Comparison of ENCODE assay signal across 8 cellular contexts in the genomic region with DNA sequence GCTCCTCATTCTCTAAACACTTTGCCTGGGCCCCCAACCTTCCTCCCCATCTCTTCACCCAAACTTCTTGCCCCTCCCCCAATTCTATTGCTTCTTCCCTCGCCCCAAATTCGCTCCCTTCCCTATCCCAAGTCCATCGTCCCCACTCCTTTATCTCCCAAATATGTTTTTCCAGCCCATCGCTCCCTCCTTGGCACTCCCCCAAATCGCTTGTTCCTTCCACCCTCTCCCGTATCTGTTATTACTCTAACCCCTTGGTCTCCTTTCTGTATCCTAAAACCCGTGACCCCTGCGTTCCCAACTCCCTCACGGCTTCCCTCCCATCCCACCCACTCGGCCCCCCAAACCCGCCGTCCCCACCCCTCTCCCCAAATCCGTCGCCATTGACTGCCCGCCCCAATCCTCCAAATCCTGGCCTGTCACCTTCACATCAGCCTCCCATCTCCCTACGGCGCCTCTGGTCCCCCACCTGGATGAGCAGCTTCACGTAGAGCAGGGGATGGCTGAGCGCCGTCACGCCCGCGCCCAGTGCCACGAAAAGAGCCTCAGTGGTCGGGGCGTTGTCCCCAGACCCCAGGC. TPM values are rescaled to one million over a fixed set of nuclear protein-coding genes. Genes with fewer than 3 reads are reported as not detected.
A peak's percentile ranks its signal among the peaks of the same experiment; 100 is the strongest.
DNase-seq lines count a peak whose midpoint lies in the region; ATAC-seq and TF ChIP-seq lines count a peak whose summit lies in the region.

No MANE protein-coding gene starts in this region.

- peak overlapping the region; percentile 54 for H2BK120ac ChIP-seq in trophoblast cell (ENCODE audit: insufficient read depth, low read length, poor library complexity)

- H2BK5ac ChIP-seq in trophoblast cell (ENCODE audit: low read depth, low read length, poor library complexity) = peak overlapping the region; percentile 53

- H3K36me3 ChIP-seq in trophoblast cell (ENCODE audit: control insufficient read depth in 1 of 2, insufficient read depth in 2 of 2, low read length in 2 of 2) = peaks cover 3 to 7% of the 10 kb centered on the region in 2 experiments

- H3K4ac ChIP-seq in trophoblast cell (ENCODE audit: low read depth, low read length) = peak overlapping the region; percentile 89

- no peak overlapping the region for H3K4me3 Mint-ChIP-seq in Calu3 (ENCODE audit: low read depth, unreplicated experiment)

- peak overlapping the region; percentile 84; the same call in 1 of the 2 replicates for H3K27ac ChIP-seq in HL-60 (replicated peaks)
- H3K27ac ChIP-seq in dorsolateral prefrontal cortex = peak overlapping the region; percentile 23 to 100 (median 99)
- H3K27ac ChIP-seq in trophoblast cell (ENCODE audit: low read depth, low read length) = peak overlapping the region; percentile 13

- peak overlapping the region; percentile 58 for H3K14ac ChIP-seq in trophoblast cell (ENCODE audit: low read length)

- peaks cover 5 to 12% of the 10 kb centered on the region in 2 experiments for H3K4me1 ChIP-seq in trophoblast cell (ENCODE audit: control insufficient read depth in 1 of 2, insufficient read depth in 2 of 2, low read length in 2 of 2)

- no peak for ATAC-seq in GM18519 (IDR thresholded peaks at IDR 0.05; ENCODE audit: low FRiP score, unreplicated experiment)

- TF ChIP-seq CTCF in GM12865 (IDR thresholded peaks at IDR 0.05; ENCODE audit: insufficient read depth, low read depth, low read length, missing control alignments) (no peak), HL-60 (IDR thresholded peaks at IDR 0.05; ENCODE audit: insufficient read depth, low read length) (no peak), dorsolateral prefrontal cortex (IDR thresholded peaks at IDR 0.05 in 54 of 56, conservative IDR thresholded peaks at IDR 0.05 in 2 of 56; ENCODE audit: low read depth in 1 of 56, partially characterized antibody in 56 of 56) (no peak), Calu3 (IDR thresholded peaks at IDR 0.05; ENCODE audit: unreplicated experiment) (no peak)

- H3K9me3 Mint-ChIP-seq in Calu3 (ENCODE audit: low read depth, unreplicated experiment) = no peaks in the 10 kb centered on the region

- intact Hi-C loops in dorsolateral prefrontal cortex (cut with DNase I) = loop anchor here in 1 of 2 donors (5.0 to 10.0 kb wide), 2 partner anchors 221 to 563 kb away; no protein-coding TSS in a partner anchor
- intact Hi-C loops in Calu3 (cut with micrococcal nuclease; ENCODE audit: unreplicated experiment) = loop anchor here (10.0 kb wide), 1 partner anchor 71 kb away; no protein-coding TSS in a partner anchor

- H3K23ac ChIP-seq in trophoblast cell (ENCODE audit: low read length) = no peak overlapping the region

- peak overlapping the region; percentile 38 for H4K12ac ChIP-seq in trophoblast cell (ENCODE audit: low read depth, low read length)

- H3K4me3 ChIP-seq in GM12865 (ENCODE audit: low read depth, low read length) = peak overlapping the region; percentile 98
- H3K4me3 ChIP-seq in HL-60 (replicated peaks; ENCODE audit: insufficient read depth, low read length) = peak overlapping the region; percentile 99
- peak overlapping the region; percentile 58 to 100 (median 99) for H3K4me3 ChIP-seq in dorsolateral prefrontal cortex
- peak overlapping the region; percentile 99 for H3K4me3 ChIP-seq in trophoblast cell (ENCODE audit: low read depth, low read length)

- no TSS peak for BruUV-seq in Calu3 (replicated peaks; lab: Mats Ljungman, UMichigan)

- H3K27me3 Mint-ChIP-seq in Calu3 (ENCODE audit: unreplicated experiment) = peaks cover 9% of the 10 kb centered on the region

- no peaks in the 10 kb centered on the region for H3K36me3 Mint-ChIP-seq in Calu3 (ENCODE audit: insufficient read depth, unreplicated experiment)

- H2AK5ac ChIP-seq in trophoblast cell (ENCODE audit: low read length) = peak overlapping the region; percentile 32

- no peak overlapping the region for H2BK12ac ChIP-seq in trophoblast cell (ENCODE audit: low read length)

- H3K4me2 ChIP-seq in trophoblast cell (ENCODE audit: low read length) = peak overlapping the region; percentile 91

- H4K91ac ChIP-seq in trophoblast cell (ENCODE audit: low read depth, low read length) = peak overlapping the region; percentile 75

- peak overlapping the region; percentile 98 for H3K9ac ChIP-seq in trophoblast cell (ENCODE audit: low read length)

- no peaks in the 10 kb centered on the region for H3K9me3 ChIP-seq in trophoblast cell (ENCODE audit: insufficient read depth, low read depth, low read length)

- no CpG with 5 or more reads among the region's 26 CpGs for WGBS in trophoblast cell (ENCODE audit: extremely low coverage, insufficient coverage, insufficient read length)

- no peaks in the 10 kb centered on the region for H3K27me3 ChIP-seq in HL-60 (ENCODE audit: insufficient read depth, poor library complexity, severe bottlenecking)
- H3K27me3 ChIP-seq in dorsolateral prefrontal cortex = no peaks in the 10 kb centered on the region
- H3K27me3 ChIP-seq in trophoblast cell (ENCODE audit: insufficient read depth, low read length) = no peaks in the 10 kb centered on the region

- H4K8ac ChIP-seq in trophoblast cell (ENCODE audit: low read depth, low read length) = peak overlapping the region; percentile 86

- H2AFZ ChIP-seq in trophoblast cell (ENCODE audit: insufficient read depth, low read length, poor library complexity) = peak overlapping the region; percentile 77

- peaks cover 15% of the 10 kb centered on the region for H3K79me1 ChIP-seq in trophoblast cell (ENCODE audit: low read length)

- DNase-seq in GM12865 (ENCODE audit: low read depth) (peak; percentile 19), HL-60 (ENCODE audit: low read depth in 1 of 2, low spot score in 1 of 2) (no peak), dorsolateral prefrontal cortex (no peak), trophoblast cell (no peak), GM19238 (ENCODE audit: insufficient read length, low spot score) (no peak), Calu3 (no peak), NCI-H2029 treated with DMSO at 0.1 percent for 48 hours (lab: John Stamatoyannopoulos, UW) (no peak)

- no peak overlapping the region for H3K27ac Mint-ChIP-seq in Calu3 (ENCODE audit: unreplicated experiment)

- H3K18ac ChIP-seq in trophoblast cell (ENCODE audit: low read length) = peak overlapping the region; percentile 51

- peaks cover 34% of the 10 kb centered on the region for H3K4me1 Mint-ChIP-seq in Calu3 (ENCODE audit: low read depth, unreplicated experiment)

- CTCF ChIA-PET in Calu3 (lab: Charles Lee) = interaction anchor here (0.6 to 1.5 kb wide), 4 partner anchors 32 to 193 kb away, joined by 4 to 14 read pairs (median 8); a partner anchor contains a TSS

- peaks cover 29% of the 10 kb centered on the region for H3K79me2 ChIP-seq in trophoblast cell (ENCODE audit: control insufficient read depth, insufficient read depth, low read length, poor library complexity)

RNA-seq across cellular contexts. Expression of a gene that starts 0.5 kb away (rescaled TPM):
- 100 to 1,000 TPM; 246 to 500 (median 376) TPM for total RNA-seq in dorsolateral prefrontal cortex
- polyA plus RNA-seq in trophoblast cell (2013) = 96.9 and 97.4 TPM in 2 replicates
- total RNA-seq in Calu3 (2022) = 288 and 291 TPM in 2 replicates

RNA-seq across cellular contexts. Expression of a gene that starts 20.0 kb away (rescaled TPM):
- total RNA-seq in dorsolateral prefrontal cortex = 10 to 100 TPM in 98 of 120 experiments, 1 to 10 TPM in 22; 5.1 to 40.1 (median 14.1) TPM
- not detected in 2 replicates for polyA plus RNA-seq in trophoblast cell (2013)
- 0.19 and 1.0 TPM in 2 replicates for total RNA-seq in Calu3 (2022)

RNA-seq across cellular contexts. Expression of a gene that starts 30.9 kb away (rescaled TPM):
- total RNA-seq in dorsolateral prefrontal cortex = 10 to 100 TPM in 99 of 120 experiments, 1 to 10 TPM in 21; 3.1 to 69.5 (median 16.1) TPM
- not detected in 2 replicates for polyA plus RNA-seq in trophoblast cell (2013)
- total RNA-seq in Calu3 (2022) = 0.17 and 0.32 TPM in 2 replicates

Comparison
In these comparisons a context has a peak if more than half of its experiments do, and no peak if none do; other contexts are left out.
1. H3K27ac ChIP-seq: peak in every context shown above with its lines; median percentile 99 in dorsolateral prefrontal cortex; 84 in HL-60; 13 in trophoblast cell.